ENCODE assay signal across 1 cellular context in genomic region chr11:62880231-62880802, GRCh38.
TF ChIP-seq lines count a peak whose summit lies in the region.

No MANE protein-coding gene starts in this region.

TF ChIP-seq in IMR-90, 13 proteins besides CTCF, POLR2A, EP300 and RAD21:
- TF ChIP-seq ELK1 (IDR thresholded peaks at IDR 0.05; ENCODE audit: borderline replicate concordance, low read depth, low read length) (no peak), BHLHE40 (IDR thresholded peaks at IDR 0.05; ENCODE audit: low read depth, low read length) (peak; percentile 45; the same call in 1 of the 2 replicates)
